In genomic region chr6:130526466-130526865, GRCh38 we compare ENCODE assay signal across 13 cellular contexts.
"Had no signal": no experiment of that assay in that cellular context is flagged by ENCODE, and none has a peak within 500 bp of the region (broad histone marks: within the 10 kb centered on the region; RNA-seq: fewer than 3 reads in every experiment).

No MANE protein-coding gene starts in this region.

- H3K36me3 ChIP-seq: gastroesophageal sphincter, ovary, sigmoid colon, spleen had no signal

- H3K27me3 ChIP-seq: gastroesophageal sphincter, ovary, sigmoid colon, spleen had no signal

- H3K9me3 ChIP-seq: gastroesophageal sphincter, ovary, sigmoid colon, spleen had no signal

- H3K27ac Mint-ChIP-seq: activated naive CD4-positive, alpha-beta T cell treated with anti-CD3 and anti-CD28 coated beads for 36 hours; activated T-helper 2 cell treated with anti-CD3 and anti-CD28 coated beads, Interferon-gamma antibody, Interleukin-2, Interleukin-4, amounts not matched to agents 10 μg/mL and 5 μg/mL and 100 μg/mL, durations not matched to agents 14 hours and 24 hours and 36 hours; T-helper 2 cell treated with Interferon-gamma antibody and Interleukin-4, amounts not matched to agents 5 μg/mL and 100 μg/mL, for 36 hours had no signal

- H3K4me1 ChIP-seq: gastroesophageal sphincter, sigmoid colon had no signal

- H3K9me3 Mint-ChIP-seq: neural crest cell had no signal

- H3K4me1 Mint-ChIP-seq: neural crest cell had no signal

- H3K4me3 ChIP-seq: gastroesophageal sphincter, lung, ovary, sigmoid colon, spleen had no signal

- ATAC-seq: gastroesophageal sphincter had no signal

- DNase-seq: activated CD4-positive, alpha-beta T cell treated with anti-CD3 and anti-CD28 coated beads for 1 hour; activated CD4-positive, alpha-beta T cell treated with anti-CD3 and anti-CD28 coated beads, Interleukin-2, amount 50 U/mL, for 48 hours; activated naive CD4-positive, alpha-beta T cell treated with anti-CD3 and anti-CD28 coated beads for 36 hours; islet precursor cell; ovary; sigmoid colon; spleen had no signal

- H3K27ac ChIP-seq: gastroesophageal sphincter, ovary, sigmoid colon, spleen, VCaP had no signal

- H3K4me3 Mint-ChIP-seq: activated naive CD4-positive, alpha-beta T cell treated with anti-CD3 and anti-CD28 coated beads for 36 hours; neural crest cell; T-helper 2 cell treated with Interferon-gamma antibody and Interleukin-4, amounts not matched to agents 5 μg/mL and 100 μg/mL, for 36 hours had no signal
